ENCODE assay signal across 3 cellular contexts in genomic region chr1:70737125-70737524, GRCh38.
TF ChIP-seq lines count a peak whose summit lies in the region.

No MANE protein-coding gene starts in this region.

TF ChIP-seq in SK-N-SH, 30 proteins besides CTCF, POLR2A, EP300 and RAD21:
- no peak for TF ChIP-seq SIN3A (IDR thresholded peaks at IDR 0.05; ENCODE audit: borderline replicate concordance, low read depth, low read length)
- TF ChIP-seq POLR2AphosphoS5 (IDR thresholded peaks at IDR 0.05; ENCODE audit: low read depth, low read length): no peak
- no peak for TF ChIP-seq NFIC (IDR thresholded peaks at IDR 0.05; ENCODE audit: borderline replicate concordance)
- no peak for TF ChIP-seq EZH2phosphoT487 (IDR thresholded peaks at IDR 0.05; ENCODE audit: borderline replicate concordance, low read depth)
- 0 out of 2 replicates have a peak, but pooled peaks have one; percentile 23 for TF ChIP-seq RFX5 (IDR thresholded peaks at IDR 0.05; ENCODE audit: low read length)

TF ChIP-seq in SK-N-SH treated with all-trans-retinoic acid at 6 μM for 48 hours, 23 proteins besides CTCF, POLR2A, EP300 and RAD21:
- no peak for TF ChIP-seq OSR1 (CRISPR knock-in tag; IDR thresholded peaks at IDR 0.05)
- TF ChIP-seq BACH2 (CRISPR knock-in tag; IDR thresholded peaks at IDR 0.05; ENCODE audit: borderline replicate concordance): no peak
- TF ChIP-seq TSHZ2 (CRISPR knock-in tag; IDR thresholded peaks at IDR 0.05): no peak
- no peak for TF ChIP-seq CREB5 (CRISPR knock-in tag; IDR thresholded peaks at IDR 0.05; ENCODE audit: low read depth)
- TF ChIP-seq ZNF8 (CRISPR knock-in tag; IDR thresholded peaks at IDR 0.05): no peak
- TF ChIP-seq SNAI2 (CRISPR knock-in tag; IDR thresholded peaks at IDR 0.05): no peak
- no peak for TF ChIP-seq ZNF565 (CRISPR knock-in tag; conservative IDR thresholded peaks at IDR 0.05; ENCODE audit: low read depth)
- TF ChIP-seq GLIS3 (CRISPR knock-in tag; IDR thresholded peaks at IDR 0.05): no peak
- no peak for TF ChIP-seq TOX (CRISPR knock-in tag; IDR thresholded peaks at IDR 0.05; ENCODE audit: borderline replicate concordance)
- no peak for TF ChIP-seq ESRRG (CRISPR knock-in tag; IDR thresholded peaks at IDR 0.05)
- no peak for TF ChIP-seq ISL1 (CRISPR knock-in tag; IDR thresholded peaks at IDR 0.05)
- TF ChIP-seq ZNF70 (CRISPR knock-in tag; IDR thresholded peaks at IDR 0.05): no peak

TF ChIP-seq in K562, 482 proteins besides CTCF, POLR2A, EP300 and RAD21:
- TF ChIP-seq CTBP1 (IDR thresholded peaks at IDR 0.05; ENCODE audit: borderline replicate concordance): no peak
- no peak for TF ChIP-seq RFX1 (IDR thresholded peaks at IDR 0.05)
- no peak for TF ChIP-seq ZNF134 (CRISPR knock-in tag; conservative IDR thresholded peaks at IDR 0.05)
- TF ChIP-seq ZBTB5 (IDR thresholded peaks at IDR 0.05): no peak
- TF ChIP-seq RCOR1 (IDR thresholded peaks at IDR 0.05; ENCODE audit: borderline replicate concordance in 1 of 2, low read depth in 2 of 2, low read length in 2 of 2): no peak
- no peak for TF ChIP-seq MXI1 (IDR thresholded peaks at IDR 0.05; ENCODE audit: low read depth, low read length)
- TF ChIP-seq RHOXF2B (CRISPR knock-in tag; conservative IDR thresholded peaks at IDR 0.05): no peak
- TF ChIP-seq RB1 (IDR thresholded peaks at IDR 0.05; ENCODE audit: low read depth): no peak
- no peak for TF ChIP-seq ZNF766 (CRISPR knock-in tag; conservative IDR thresholded peaks at IDR 0.05)
- no peak for TF ChIP-seq ZBTB33 (CRISPR knock-in tag; IDR thresholded peaks at IDR 0.05)
- peak in 1 of 2 experiments; percentile 38 for TF ChIP-seq E2F6 (IDR thresholded peaks at IDR 0.05; ENCODE audit: borderline replicate concordance in 1 of 2, extremely low read depth in 1 of 2, insufficient read depth in 1 of 2, insufficient read length in 1 of 2, low read depth in 1 of 2, low read length in 1 of 2, poor library complexity in 1 of 2, severe bottlenecking in 1 of 2)
- TF ChIP-seq RFX7 (CRISPR knock-in tag; IDR thresholded peaks at IDR 0.05): no peak
- peak; percentile 4; the same call in 1 of the 2 replicates for TF ChIP-seq NFIC (IDR thresholded peaks at IDR 0.05)
- TF ChIP-seq SMAD4 (CRISPR knock-in tag; conservative IDR thresholded peaks at IDR 0.05): no peak
- no peak for TF ChIP-seq MECOM (CRISPR knock-in tag; IDR thresholded peaks at IDR 0.05)
- no peak for TF ChIP-seq ZBTB17 (CRISPR knock-in tag; IDR thresholded peaks at IDR 0.05)
